Comparison of ENCODE assay signal across 27 cellular contexts in genomic region chr3:66077973-66078372, GRCh38.
"Had no signal": no experiment of that assay in that cellular context is flagged by ENCODE, and none has a peak within 500 bp of the region (broad histone marks: within the 10 kb centered on the region; RNA-seq: fewer than 3 reads in every experiment).

No MANE protein-coding gene starts in this region.

- ATAC-seq: effector memory CD8-positive, alpha-beta T cell; esophagus mucosa; foreskin keratinocyte; gastrocnemius medialis; gastroesophageal sphincter; heart left ventricle; heart right ventricle had no signal

- H3K36me3 ChIP-seq: colonic mucosa, esophagus muscularis mucosa, esophagus squamous epithelium, gastrocnemius medialis, gastroesophageal sphincter, heart left ventricle, heart right ventricle had no signal

- DNase-seq: colonic mucosa; cortex of kidney; dermis blood vessel endothelial cell; dorsolateral prefrontal cortex; effector CD4-positive, alpha-beta T cell; effector CD8-positive, alpha-beta T cell; effector memory CD4-positive, alpha-beta T cell; effector memory CD8-positive, alpha-beta T cell; endodermal cell; erythroblast; esophagus squamous epithelium; foreskin fibroblast; foreskin keratinocyte; foreskin melanocyte; gastrocnemius medialis; glutamatergic neuron; head of caudate nucleus; heart left ventricle; heart right ventricle had no signal

- FAIRE-seq: colon, endometrium, frontal cortex had no signal

- H3K27me3 ChIP-seq: colonic mucosa, dorsolateral prefrontal cortex, esophagus muscularis mucosa, esophagus squamous epithelium, foreskin keratinocyte, gastrocnemius medialis, gastroesophageal sphincter, heart left ventricle, heart right ventricle had no signal

- H3K9me3 ChIP-seq: colonic mucosa, esophagus squamous epithelium, gastrocnemius medialis, gastroesophageal sphincter had no signal

- H3K4me1 ChIP-seq: colonic mucosa, esophagus muscularis mucosa, esophagus squamous epithelium, foreskin keratinocyte, gastrocnemius medialis, gastroesophageal sphincter, heart left ventricle, heart right ventricle had no signal

- H3K27ac ChIP-seq: colonic mucosa, coronary artery, dorsolateral prefrontal cortex, epithelial cell of prostate, esophagus muscularis mucosa, esophagus squamous epithelium, foreskin keratinocyte, gastrocnemius medialis, gastroesophageal sphincter, heart left ventricle, heart right ventricle had no signal

- H3K4me3 ChIP-seq: colonic mucosa, coronary artery, dorsolateral prefrontal cortex, esophagus muscularis mucosa, esophagus squamous epithelium, gastrocnemius medialis, gastroesophageal sphincter, heart left ventricle, heart right ventricle had no signal
